Comparison of ENCODE assay signal across 25 cellular contexts in genomic region chr5:41511241-41511640, GRCh38. TPM values are rescaled to one million over a fixed set of nuclear protein-coding genes. Genes with fewer than 3 reads are reported as not detected.
DNase-seq lines count a peak whose midpoint lies in the region; ATAC-seq and TF ChIP-seq lines count a peak whose summit lies in the region.
"Had no signal": no experiment of that assay in that cellular context is flagged by ENCODE, and none has a peak within 500 bp of the region (broad histone marks: within the 10 kb centered on the region; RNA-seq: fewer than 3 reads in every experiment).

No MANE protein-coding gene starts in this region.

- no peaks in the 10 kb centered on the region for H3F3A ChIP-seq in GM23248 (ENCODE audit: insufficient read depth)

- H2BK5ac ChIP-seq in H9 (ENCODE audit: insufficient read length, low read length) = no peak overlapping the region

- H3K4ac ChIP-seq in H9 (ENCODE audit: low read depth, low read length) = no peak overlapping the region

- H3T11ph ChIP-seq in H9 (ENCODE audit: low read length) = no peak overlapping the region

- POLR2A ChIA-PET in Caco-2 (lab: Charles Lee) = no interaction called here

- H4K8ac ChIP-seq in H9 (replicated peaks; ENCODE audit: insufficient read length, low read depth, low read length) = no peak overlapping the region

- no TSS peak for BruUV-seq in Caco-2 (replicated peaks; lab: Mats Ljungman, UMichigan)

- no peak overlapping the region for H3K18ac ChIP-seq in H9 (ENCODE audit: insufficient read length, low read depth, low read length)

- H3K23ac ChIP-seq in H9 (ENCODE audit: insufficient read length, low read depth, low read length) = no peak overlapping the region

- in situ Hi-C loops in GM23248 (cut with MboI) = no loop called here

- H3K9me3 Mint-ChIP-seq in Caco-2 (ENCODE audit: unreplicated experiment) (no peaks in the 10 kb centered on the region), H9 (no peaks in the 10 kb centered on the region)
- H3K9me3 Mint-ChIP-seq: activated naive CD4-positive, alpha-beta T cell treated with anti-CD3 and anti-CD28 coated beads, Interleukin-2, amount 50 U/mL, for 24 hours; activated T-helper 17 cell treated with anti-CD3 and anti-CD28 coated beads, Interleukin-2, amount 50 U/mL, for 72 hours had no signal

- no peak overlapping the region for H2BK15ac ChIP-seq in H9 (ENCODE audit: low read depth, low read length)

- no peak overlapping the region for H3K27ac Mint-ChIP-seq in Caco-2 (ENCODE audit: unreplicated experiment)
- no peak overlapping the region for H3K27ac Mint-ChIP-seq in H9
- H3K27ac Mint-ChIP-seq: activated CD4-positive, alpha-beta T cell treated with anti-CD3 and anti-CD28 coated beads for 36 hours; activated naive CD4-positive, alpha-beta T cell treated with anti-CD3 and anti-CD28 coated beads, Interleukin-2, amount 50 U/mL, for 24 hours; activated T-helper 17 cell treated with anti-CD3 and anti-CD28 coated beads, Interleukin-2, amount 50 U/mL, for 72 hours; CD14-positive monocyte; naive thymus-derived CD8-positive, alpha-beta T cell; stimulated activated memory B cell treated with anti-CD40 and anti-IgM and Interleukin-4, amounts not matched to agents 10 μg/mL and 1 μg/mL and 100 μg/mL, for 72 hours had no signal

- no peaks in the 10 kb centered on the region for H3K79me2 ChIP-seq in H9 (ENCODE audit: insufficient read depth, low read length)
- H3K79me2 ChIP-seq in GM23248 (ENCODE audit: insufficient read depth) = no peaks in the 10 kb centered on the region

- H3K4me2 ChIP-seq in H9 (ENCODE audit: insufficient read depth, insufficient read length, low read length) = peak overlapping the region; percentile 61
- H3K4me2 ChIP-seq in GM23248 (ENCODE audit: unreplicated experiment) = no peak overlapping the region
- H3K4me2 ChIP-seq: KMS-11 had no signal

- H3K4me1 ChIP-seq in Caco-2 (0 out of 2 replicates have a peak, but pooled peaks cover 3% of the 10 kb centered on the region), H9 (ENCODE audit: insufficient read depth, low read length) (peaks cover 2% of the 10 kb centered on the region; the same call in 1 of the 2 replicates), muscle layer of duodenum (ENCODE audit: control insufficient read depth in 1 of 2, insufficient read depth in 2 of 2, low read length in 2 of 2) (peaks cover 0 to 9% of the 10 kb centered on the region in 2 donors), GM23248 (ENCODE audit: insufficient read depth) (0 out of 2 replicates have a peak, but pooled peaks cover 6% of the 10 kb centered on the region)
- H3K4me1 ChIP-seq: breast epithelium, colonic mucosa had no signal

- no peaks in the 10 kb centered on the region for H3K79me1 ChIP-seq in H9 (ENCODE audit: insufficient read depth, low read depth, low read length, poor library complexity, severe bottlenecking)

- peaks cover 3% of the 10 kb centered on the region for H3K27me3 Mint-ChIP-seq in Caco-2 (ENCODE audit: insufficient read depth, unreplicated experiment)
- H3K27me3 Mint-ChIP-seq in H9 (ENCODE audit: low read depth) = peaks cover 54% of the 10 kb centered on the region

- no peak for ATAC-seq in GM18519 (IDR thresholded peaks at IDR 0.05; ENCODE audit: low FRiP score, unreplicated experiment)
- ATAC-seq: activated CD4-positive, alpha-beta T cell treated with anti-CD3 and anti-CD28 coated beads for 36 hours; activated T-helper 17 cell treated with anti-CD3 and anti-CD28 coated beads, Interleukin-2, amount 50 U/mL, for 72 hours; naive thymus-derived CD8-positive, alpha-beta T cell; stimulated activated memory B cell treated with anti-CD40 and anti-IgM and Interleukin-4, amounts not matched to agents 10 μg/mL and 1 μg/mL and 100 μg/mL, for 72 hours had no signal

- DNase-seq in Caco-2 = no peak
- no peak for DNase-seq in H9
- peak; percentile 24 for DNase-seq in cerebellum (ENCODE audit: low spot score)
- no peak for DNase-seq in NCI-H748 treated with DMSO at 0.1 percent for 48 hours (lab: John Stamatoyannopoulos, UW)
- no peak for DNase-seq in GM23248
- DNase-seq: activated CD4-positive, alpha-beta T cell treated with anti-CD3 and anti-CD28 coated beads for 36 hours; colonic mucosa; DND-41; effector CD8-positive, alpha-beta T cell; naive thymus-derived CD8-positive, alpha-beta T cell; trophoblast cell had no signal

- H3K27me3 ChIP-seq in Caco-2 (replicated peaks; ENCODE audit: control insufficient read depth, insufficient read depth, low read length) (no peaks in the 10 kb centered on the region), H9 (ENCODE audit: insufficient read depth, low read length) (peaks cover 19% of the 10 kb centered on the region; the same call in 1 of the 2 replicates), muscle layer of duodenum (ENCODE audit: low read depth, low read length) (peaks cover 9% of the 10 kb centered on the region), GM23248 (replicated peaks; ENCODE audit: insufficient read depth) (peaks cover 12% of the 10 kb centered on the region)

- no peak overlapping the region for H4K5ac ChIP-seq in H9 (ENCODE audit: insufficient read length, low read depth, low read length)

- no peak overlapping the region for H3K9ac ChIP-seq in H9 (ENCODE audit: extremely low read depth, insufficient read length, low read length)
- no peak overlapping the region for H3K9ac ChIP-seq in GM23248
- H3K9ac ChIP-seq: KMS-11 had no signal

- H3K9me2 ChIP-seq in GM23248 (ENCODE audit: insufficient read depth) = no peaks in the 10 kb centered on the region

- H2AK5ac ChIP-seq in H9 (ENCODE audit: insufficient read length, low read length) = no peak overlapping the region

- H3K4me3 ChIP-seq in Caco-2 (ENCODE audit: low read depth, low read length) (no peak overlapping the region), muscle layer of duodenum (ENCODE audit: low read depth in 1 of 2, low read length in 2 of 2) (peak overlapping the region; percentile 52 to 72), GM23248 (no peak overlapping the region)

- no peak overlapping the region for H4K91ac ChIP-seq in H9 (ENCODE audit: insufficient read length, low read depth, low read length)

- H3K4me3 Mint-ChIP-seq in Caco-2 (ENCODE audit: unreplicated experiment) (peak overlapping the region; percentile 71), H9 (peak overlapping the region in 1 of 2 experiments; percentile 80; a peak in 3 of 5 replicates)
- H3K4me3 Mint-ChIP-seq: activated CD4-positive, alpha-beta T cell treated with anti-CD3 and anti-CD28 coated beads for 36 hours; activated naive CD4-positive, alpha-beta T cell treated with anti-CD3 and anti-CD28 coated beads, Interleukin-2, amount 50 U/mL, for 24 hours; activated T-helper 17 cell treated with anti-CD3 and anti-CD28 coated beads, Interleukin-2, amount 50 U/mL, for 72 hours; naive thymus-derived CD8-positive, alpha-beta T cell; stimulated activated memory B cell treated with anti-CD40 and anti-IgM and Interleukin-4, amounts not matched to agents 10 μg/mL and 1 μg/mL and 100 μg/mL, for 72 hours had no signal

- CTCF ChIA-PET in Caco-2 (lab: Charles Lee) = no interaction called here

- peaks cover 7% of the 10 kb centered on the region for H3K23me2 ChIP-seq in H9 (ENCODE audit: insufficient read length, low read depth, low read length, poor library complexity, severe bottlenecking)

- H3K14ac ChIP-seq in H9 (ENCODE audit: insufficient read depth, low read length) = no peak overlapping the region

- H3K4me1 Mint-ChIP-seq in Caco-2 (ENCODE audit: low read depth, unreplicated experiment) (no peaks in the 10 kb centered on the region), H9 (peaks cover 24 to 25% of the 10 kb centered on the region in 2 experiments)
- H3K4me1 Mint-ChIP-seq: activated CD4-positive, alpha-beta T cell treated with anti-CD3 and anti-CD28 coated beads for 36 hours; activated naive CD4-positive, alpha-beta T cell treated with anti-CD3 and anti-CD28 coated beads, Interleukin-2, amount 50 U/mL, for 24 hours; CD14-positive monocyte had no signal

- no peak overlapping the region for H2BK20ac ChIP-seq in H9 (ENCODE audit: low read depth, low read length, poor library complexity, severe bottlenecking)

- intact Hi-C loops in Caco-2 (cut with micrococcal nuclease; ENCODE audit: unreplicated experiment) = no loop called here

- H3K56ac ChIP-seq in H9 (ENCODE audit: insufficient read length, low read depth, low read length) = no peak overlapping the region

- WGBS in H9 (ENCODE audit: extremely low coverage, insufficient read length, low lambda C conversion rate) = no CpG with 5 or more reads among the region's 1 CpG
- WGBS in GM23248 (ENCODE audit: low coverage in 1 of 2, low lambda C conversion rate in 2 of 2, missing lambda C conversion rate in 2 of 2), 2 experiments = 93 to 100% methylated on average over 1 of the region's 1 CpG

- TF ChIP-seq CTCF in Caco-2 (IDR thresholded peaks at IDR 0.05; ENCODE audit: insufficient read depth in 1 of 2, low read depth in 1 of 2, low read length in 1 of 2, severe bottlenecking in 1 of 2, unreplicated experiment in 1 of 2) (no peak), H9 (conservative IDR thresholded peaks at IDR 0.05) (no peak)

- no peak overlapping the region for H2AFZ ChIP-seq in H9 (ENCODE audit: low read length)
- H2AFZ ChIP-seq in GM23248 = no peak overlapping the region

- H3K36me3 ChIP-seq in Caco-2 (ENCODE audit: control insufficient read depth, insufficient read depth, low read length) (no peaks in the 10 kb centered on the region), muscle layer of duodenum (ENCODE audit: control insufficient read depth in 1 of 2, insufficient read depth in 2 of 2, low read length in 2 of 2) (no peaks in the 10 kb centered on the region), GM23248 (ENCODE audit: low read depth) (no peaks in the 10 kb centered on the region)
- H3K36me3 ChIP-seq: breast epithelium, colonic mucosa, lower lobe of right lung, MG63 had no signal

- H3K27ac ChIP-seq in H9 (ENCODE audit: insufficient read length, low read depth, low read length) (no peak overlapping the region), muscle layer of duodenum (ENCODE audit: low read length) (no peak overlapping the region), GM23248 (no peak overlapping the region)
- H3K27ac ChIP-seq: breast epithelium, colonic mucosa, KMS-11, lower lobe of right lung had no signal

- no peaks in the 10 kb centered on the region for H3K36me3 Mint-ChIP-seq in Caco-2 (ENCODE audit: insufficient read depth, unreplicated experiment)
- H3K36me3 Mint-ChIP-seq in H9 (ENCODE audit: insufficient read depth in 1 of 3, low read depth in 3 of 3) = no peaks in the 10 kb centered on the region; a peak in 1 of 7 replicates
- H3K36me3 Mint-ChIP-seq: activated naive CD4-positive, alpha-beta T cell treated with anti-CD3 and anti-CD28 coated beads, Interleukin-2, amount 50 U/mL, for 24 hours; CD14-positive monocyte; stimulated activated memory B cell treated with anti-CD40 and anti-IgM and Interleukin-4, amounts not matched to agents 10 μg/mL and 1 μg/mL and 100 μg/mL, for 72 hours had no signal

- no peak overlapping the region for H2BK120ac ChIP-seq in H9 (ENCODE audit: low read depth, low read length, poor library complexity, severe bottlenecking)

- H2BK12ac ChIP-seq in H9 (ENCODE audit: insufficient read length, low read depth, low read length) = no peak overlapping the region

- H3K9me3 ChIP-seq in Caco-2 (no peaks in the 10 kb centered on the region; the same call in 1 of the 2 replicates), H9 (ENCODE audit: control insufficient read depth, low read depth, low read length) (no peaks in the 10 kb centered on the region), muscle layer of duodenum (ENCODE audit: control insufficient read depth in 1 of 2, low read length in 2 of 2) (no peaks in the 10 kb centered on the region), GM23248 (ENCODE audit: low read depth) (no peaks in the 10 kb centered on the region)
- H3K9me3 ChIP-seq: breast epithelium, colonic mucosa, lower lobe of right lung, MG63 had no signal

- H4K20me1 ChIP-seq in H9 (ENCODE audit: control insufficient read depth, insufficient read depth, insufficient read length) = no peaks in the 10 kb centered on the region
- no peaks in the 10 kb centered on the region for H4K20me1 ChIP-seq in GM23248 (ENCODE audit: insufficient read depth)

RNA-seq across cellular contexts. Expression of gene PLCXD3, which starts 0.8 kb away (rescaled TPM):
- total RNA-seq in Caco-2 (2022) (0.14 and 0.20 TPM in 2 replicates), H9 (2021) (not detected in 2 replicates), cerebellum (10.6 TPM)
- 0.13 and 0.22 TPM in 2 replicates for total RNA-seq in GM23248 (2014; rRNA removed; shearing (Covaris generic))
- polyA plus RNA-seq in GM23248 (2016; fragmentation: Nextera tagmentation; extraction: Ambion mirVana) = 0.09 and 0.13 TPM in 2 replicates
- total RNA-seq: activated CD4-positive, alpha-beta T cell treated with anti-CD3 and anti-CD28 coated beads for 36 hours; activated T-helper 17 cell treated with anti-CD3 and anti-CD28 coated beads, Interleukin-2, amount 50 U/mL, for 72 hours; glomerular endothelial cell; HT1080; naive thymus-derived CD8-positive, alpha-beta T cell; T-helper 2 cell treated with Interferon-gamma antibody and Interleukin-4, amounts not matched to agents 100 ng/mL and 5 ng/mL, for 36 hours had no signal
- polyA plus RNA-seq: CD14-positive monocyte; keratinocyte; naive thymus-derived CD8-positive, alpha-beta T cell had no signal

Comparison
In these comparisons a context has a peak if more than half of its experiments do, and no peak if none do; other contexts are left out.
1. H3K4me3 ChIP-seq: peak in muscle layer of duodenum (2 of 2); none in Caco-2 (single experiment) and GM23248 (single experiment).